In the genomic region with DNA sequence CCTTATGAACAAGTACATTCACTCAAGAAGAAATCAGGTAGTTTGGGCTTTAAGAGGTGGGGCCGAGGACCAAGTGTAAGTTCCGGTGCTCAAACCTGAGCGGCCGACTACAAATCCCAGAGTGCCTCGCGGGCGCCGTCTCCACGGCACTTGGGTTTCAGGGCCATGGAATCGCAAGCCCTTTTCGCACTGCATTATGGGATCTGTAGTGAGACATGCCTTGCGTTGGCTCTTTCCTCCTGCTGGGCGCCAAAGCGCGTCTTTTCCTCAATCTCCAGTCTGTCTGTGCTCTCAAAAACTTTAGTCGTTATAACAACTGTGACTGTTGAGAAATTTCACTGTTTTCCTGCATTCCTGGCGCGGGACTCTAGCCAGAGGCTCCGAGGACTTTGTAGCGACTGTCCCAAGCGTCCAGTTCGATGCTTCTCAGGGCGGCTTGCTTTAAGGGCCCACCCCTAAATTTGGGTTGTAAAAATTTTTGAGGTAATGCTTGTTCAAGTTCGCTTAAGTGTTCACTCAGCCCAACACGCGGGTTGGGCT, we compare ENCODE assay signal across 8 cellular contexts. TPM values are rescaled to one million over a fixed set of nuclear protein-coding genes. Genes with fewer than 3 reads are reported as not detected.
DNase-seq lines count a peak whose midpoint lies in the region; ATAC-seq and TF ChIP-seq lines count a peak whose summit lies in the region.

No MANE protein-coding gene starts in this region.

- peak overlapping the region; percentile 97 for H2AFZ ChIP-seq in SK-N-SH (ENCODE audit: low read depth)

- peak overlapping the region; percentile 82 for H3K9ac ChIP-seq in SK-N-SH

- H3K27ac Mint-ChIP-seq in activated naive CD4-positive, alpha-beta T cell treated with anti-CD3 and anti-CD28 coated beads, Interleukin-2, amount 50 U/mL, for 24 hours = peak overlapping the region; percentile 99

- H3K4me3 Mint-ChIP-seq in activated naive CD4-positive, alpha-beta T cell treated with anti-CD3 and anti-CD28 coated beads, Interleukin-2, amount 50 U/mL, for 24 hours = peak overlapping the region; percentile 100

- H3F3A ChIP-seq in SK-N-SH (replicated peaks; ENCODE audit: insufficient read depth) = peaks cover 3% of the 10 kb centered on the region

- WGBS in SK-N-SH (ENCODE audit: low lambda C conversion rate) = 4% methylated on average over 18 of the region's 26 CpGs

- H3K27me3 Mint-ChIP-seq in activated naive CD4-positive, alpha-beta T cell treated with anti-CD3 and anti-CD28 coated beads, Interleukin-2, amount 50 U/mL, for 24 hours = no peaks in the 10 kb centered on the region

- H3K36me3 Mint-ChIP-seq in activated naive CD4-positive, alpha-beta T cell treated with anti-CD3 and anti-CD28 coated beads, Interleukin-2, amount 50 U/mL, for 24 hours = no peaks in the 10 kb centered on the region

- H4K20me1 ChIP-seq in SK-N-SH (ENCODE audit: insufficient read depth) = peaks cover 7% of the 10 kb centered on the region; the same call in 1 of the 2 replicates

- H3K27me3 ChIP-seq in SK-N-SH (ENCODE audit: insufficient read depth) = no peaks in the 10 kb centered on the region

- peak; percentile 73 for ATAC-seq in HG02623 (IDR thresholded peaks at IDR 0.05; ENCODE audit: unreplicated experiment)

- peak overlapping the region; percentile 83 to 89 for H3K4me3 ChIP-seq in SK-N-SH (ENCODE audit: low read depth in 2 of 2, low read length in 1 of 2)

- H3K27ac ChIP-seq in SK-N-SH (ENCODE audit: low read depth in 2 of 2, low read length in 1 of 2) = peak overlapping the region; percentile 83 to 89
- peak overlapping the region; percentile 91 for H3K27ac ChIP-seq in substantia nigra (ENCODE audit: low read depth, low read length, poor library complexity, severe bottlenecking)

- TF ChIP-seq CTCF in SK-N-SH (IDR thresholded peaks at IDR 0.05) = 0 out of 2 replicates have a peak, but pooled peaks have one; percentile 9

- H3K9me3 ChIP-seq in SK-N-SH = no peaks in the 10 kb centered on the region

- H3K79me2 ChIP-seq in SK-N-SH (ENCODE audit: insufficient read depth) = peaks cover 61% of the 10 kb centered on the region

- TF ChIP-seq RAD21 in SK-N-SH (IDR thresholded peaks at IDR 0.05; ENCODE audit: low read length) = no peak

- H3K36me3 ChIP-seq in SK-N-SH (replicated peaks in 1 of 2; ENCODE audit: control insufficient read depth in 1 of 2, insufficient read depth in 2 of 2, low read length in 1 of 2) = peaks cover 6 to 10% of the 10 kb centered on the region in 2 experiments

- H3K9me3 Mint-ChIP-seq in activated naive CD4-positive, alpha-beta T cell treated with anti-CD3 and anti-CD28 coated beads, Interleukin-2, amount 50 U/mL, for 24 hours = no peaks in the 10 kb centered on the region

- H3K4me1 Mint-ChIP-seq in activated naive CD4-positive, alpha-beta T cell treated with anti-CD3 and anti-CD28 coated beads, Interleukin-2, amount 50 U/mL, for 24 hours = peaks cover 60% of the 10 kb centered on the region

- CTCF ChIA-PET in SK-N-SH (lab: Yijun Ruan, JAX) = interaction anchor here (1.7 to 3.7 kb wide), 2 partner anchors 13 to 70 kb away, joined by 6 to 32 read pairs; partner anchors contain the start of gene GSTA4

- no peaks in the 10 kb centered on the region for H3K9me2 ChIP-seq in SK-N-SH

- POLR2A ChIA-PET in SK-N-SH (lab: Yijun Ruan, JAX) = no interaction called here

- peaks cover 12 to 20% of the 10 kb centered on the region in 2 experiments; a peak in 3 of 4 replicates for H3K4me1 ChIP-seq in SK-N-SH (ENCODE audit: control insufficient read depth in 1 of 2, insufficient read depth in 2 of 2, low read depth in 1 of 2, low read length in 1 of 2)

- no peak for TF ChIP-seq EP300 in SK-N-SH (IDR thresholded peaks at IDR 0.05; ENCODE audit: borderline replicate concordance in 1 of 2, low read depth in 1 of 2, low read length in 1 of 2)

- DNase-seq in GM04504 (ENCODE audit: low read depth) = peak; percentile 93
- DNase-seq in NCI-H1092 treated with DMSO at 0.1 percent for 48 hours (lab: John Stamatoyannopoulos, UW) = peak; percentile 90
- peak; percentile 88 for DNase-seq in SK-N-SH
- DNase-seq in glomerular endothelial cell (ENCODE audit: extremely low read depth, low read depth, low spot score) = peak; percentile 94
- peak; percentile 93 for DNase-seq in non-pigmented ciliary epithelial cell (ENCODE audit: low read depth)
- DNase-seq in substantia nigra (lab: John Stamatoyannopoulos, UW) = peak; percentile 52 to 98 (median 95)

- peak overlapping the region; percentile 98 for H3K4me2 ChIP-seq in SK-N-SH

TF ChIP-seq in SK-N-SH, 30 proteins besides CTCF, POLR2A, EP300 and RAD21 (continues in another document):
- no peak for TF ChIP-seq FOXJ3 (CRISPR knock-in tag; IDR thresholded peaks at IDR 0.05)
- TF ChIP-seq GABPA (IDR thresholded peaks at IDR 0.05; ENCODE audit: low read depth) = peak; percentile 54
- no peak for TF ChIP-seq EZH2phosphoT487 (IDR thresholded peaks at IDR 0.05; ENCODE audit: borderline replicate concordance, low read depth)
- no peak for TF ChIP-seq MEF2A (IDR thresholded peaks at IDR 0.05; ENCODE audit: borderline replicate concordance, low read depth)
- TF ChIP-seq NRF1 (IDR thresholded peaks at IDR 0.05; ENCODE audit: low read depth, low read length) = no peak; the same call in 1 of the 2 replicates
- no peak for TF ChIP-seq IRF3 (IDR thresholded peaks at IDR 0.05; ENCODE audit: low read depth, low read length)
- no peak; the same call in 1 of the 2 replicates for TF ChIP-seq RCOR1 (IDR thresholded peaks at IDR 0.05; ENCODE audit: low read length)
- TF ChIP-seq RFX5 (IDR thresholded peaks at IDR 0.05; ENCODE audit: low read length) = no peak
- no peak for TF ChIP-seq SIN3A (IDR thresholded peaks at IDR 0.05; ENCODE audit: borderline replicate concordance, low read depth, low read length)
- TF ChIP-seq POLR2AphosphoS5 (IDR thresholded peaks at IDR 0.05; ENCODE audit: low read depth, low read length) = peak; percentile 65
- peak; percentile 79 for TF ChIP-seq CHD2 (IDR thresholded peaks at IDR 0.05; ENCODE audit: low read length, partially characterized antibody)
- TF ChIP-seq, protein P1, sequence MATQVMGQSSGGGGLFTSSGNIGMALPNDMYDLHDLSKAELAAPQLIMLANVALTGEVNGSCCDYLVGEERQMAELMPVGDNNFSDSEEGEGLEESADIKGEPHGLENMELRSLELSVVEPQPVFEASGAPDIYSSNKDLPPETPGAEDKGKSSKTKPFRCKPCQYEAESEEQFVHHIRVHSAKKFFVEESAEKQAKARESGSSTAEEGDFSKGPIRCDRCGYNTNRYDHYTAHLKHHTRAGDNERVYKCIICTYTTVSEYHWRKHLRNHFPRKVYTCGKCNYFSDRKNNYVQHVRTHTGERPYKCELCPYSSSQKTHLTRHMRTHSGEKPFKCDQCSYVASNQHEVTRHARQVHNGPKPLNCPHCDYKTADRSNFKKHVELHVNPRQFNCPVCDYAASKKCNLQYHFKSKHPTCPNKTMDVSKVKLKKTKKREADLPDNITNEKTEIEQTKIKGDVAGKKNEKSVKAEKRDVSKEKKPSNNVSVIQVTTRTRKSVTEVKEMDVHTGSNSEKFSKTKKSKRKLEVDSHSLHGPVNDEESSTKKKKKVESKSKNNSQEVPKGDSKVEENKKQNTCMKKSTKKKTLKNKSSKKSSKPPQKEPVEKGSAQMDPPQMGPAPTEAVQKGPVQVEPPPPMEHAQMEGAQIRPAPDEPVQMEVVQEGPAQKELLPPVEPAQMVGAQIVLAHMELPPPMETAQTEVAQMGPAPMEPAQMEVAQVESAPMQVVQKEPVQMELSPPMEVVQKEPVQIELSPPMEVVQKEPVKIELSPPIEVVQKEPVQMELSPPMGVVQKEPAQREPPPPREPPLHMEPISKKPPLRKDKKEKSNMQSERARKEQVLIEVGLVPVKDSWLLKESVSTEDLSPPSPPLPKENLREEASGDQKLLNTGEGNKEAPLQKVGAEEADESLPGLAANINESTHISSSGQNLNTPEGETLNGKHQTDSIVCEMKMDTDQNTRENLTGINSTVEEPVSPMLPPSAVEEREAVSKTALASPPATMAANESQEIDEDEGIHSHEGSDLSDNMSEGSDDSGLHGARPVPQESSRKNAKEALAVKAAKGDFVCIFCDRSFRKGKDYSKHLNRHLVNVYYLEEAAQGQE (IDR thresholded peaks at IDR 0.05; ENCODE audit: low read depth, low read length) = no peak
- TF ChIP-seq FOXM1 (IDR thresholded peaks at IDR 0.05; ENCODE audit: low read depth) = no peak
- no peak for TF ChIP-seq RXRA (IDR thresholded peaks at IDR 0.05; ENCODE audit: borderline replicate concordance, low read depth)
- TF ChIP-seq GATA2 (CRISPR knock-in tag; IDR thresholded peaks at IDR 0.05) = no peak
- TF ChIP-seq, protein P2, sequence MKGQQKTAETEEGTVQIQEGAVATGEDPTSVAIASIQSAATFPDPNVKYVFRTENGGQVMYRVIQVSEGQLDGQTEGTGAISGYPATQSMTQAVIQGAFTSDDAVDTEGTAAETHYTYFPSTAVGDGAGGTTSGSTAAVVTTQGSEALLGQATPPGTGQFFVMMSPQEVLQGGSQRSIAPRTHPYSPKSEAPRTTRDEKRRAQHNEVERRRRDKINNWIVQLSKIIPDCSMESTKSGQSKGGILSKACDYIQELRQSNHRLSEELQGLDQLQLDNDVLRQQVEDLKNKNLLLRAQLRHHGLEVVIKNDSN (IDR thresholded peaks at IDR 0.05; ENCODE audit: borderline replicate concordance, low read depth) = no peak
- TF ChIP-seq SMC3 (IDR thresholded peaks at IDR 0.05; ENCODE audit: low read depth, low read length) = no peak
- peak; percentile 56; the same call in 1 of the 2 replicates for TF ChIP-seq ELF1 (IDR thresholded peaks at IDR 0.05)

RNA-seq across cellular contexts. Expression of gene FBXO9, which starts 0.4 kb away (rescaled TPM):
- polyA plus RNA-seq in SK-N-SH (2012; rRNA removed) = 61.9 and 72.9 TPM in 2 replicates
- 47.1 and 47.9 TPM in 2 replicates for polyA plus RNA-seq in SK-N-SH (2012; cell fraction: cytosol; rRNA removed)
- polyA plus RNA-seq in SK-N-SH (2012; cell fraction: nucleus; rRNA removed) = 207 and 253 TPM in 2 replicates
- total RNA-seq in glomerular endothelial cell = 21.0 and 28.2 TPM in 2 replicates

RNA-seq across cellular contexts. Expression of gene CILK1, which starts 3.2 kb away (rescaled TPM):
- 9.7 and 12.2 TPM in 2 replicates for polyA plus RNA-seq in SK-N-SH (2012; rRNA removed)
- polyA plus RNA-seq in SK-N-SH (2012; cell fraction: cytosol; rRNA removed) = 12.5 and 12.9 TPM in 2 replicates
- 6.1 and 9.5 TPM in 2 replicates for polyA plus RNA-seq in SK-N-SH (2012; cell fraction: nucleus; rRNA removed)
- total RNA-seq in glomerular endothelial cell = 7.6 and 8.1 TPM in 2 replicates

Comparison
In these comparisons a context has a peak if more than half of its experiments do, and no peak if none do; other contexts are left out.
1. Peak in every context shown above with its lines: DNase-seq, ATAC-seq, H3K4me3 ChIP-seq and H3K27ac ChIP-seq.